ENCODE assay signal across 1 cellular context in the genomic region with DNA sequence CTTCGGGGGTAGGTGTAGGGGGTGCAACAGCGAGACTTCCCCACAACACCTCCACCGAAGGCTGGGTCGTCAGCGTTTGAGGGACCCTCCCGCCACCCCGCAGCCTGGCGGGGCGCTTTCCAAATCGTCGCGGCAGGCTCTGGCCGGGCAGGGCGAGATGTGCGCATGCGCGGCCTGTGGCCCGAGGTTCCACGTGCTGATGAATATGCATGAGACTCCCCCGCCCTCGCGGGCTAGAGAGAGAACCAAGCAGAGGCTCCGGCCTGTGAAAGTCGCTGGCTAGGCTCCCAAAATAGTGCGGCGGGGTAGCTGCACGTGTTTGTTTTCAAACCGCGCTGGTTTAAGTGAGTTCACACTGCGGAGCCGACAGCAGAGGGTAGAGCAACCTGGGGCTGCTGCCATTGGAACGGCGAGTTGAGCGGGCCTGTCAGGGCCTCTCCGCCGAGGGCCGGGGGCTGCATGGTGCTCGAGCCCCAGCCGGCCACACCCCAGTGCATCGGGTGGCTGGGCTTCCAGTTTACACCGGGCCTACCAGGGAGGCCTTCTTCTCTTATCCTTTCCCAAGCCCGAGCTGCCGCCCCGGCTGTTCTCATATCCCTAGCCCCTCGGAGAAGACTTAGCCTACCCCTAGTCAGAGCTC.
TF ChIP-seq lines count a peak whose summit lies in the region.

No MANE protein-coding gene starts in this region.

TF ChIP-seq in HepG2, 621 proteins besides CTCF, POLR2A, EP300 and RAD21:
- TF ChIP-seq ZFX (CRISPR knock-in tag; IDR thresholded peaks at IDR 0.05; ENCODE audit: low read depth), result no peak
- no peak for TF ChIP-seq ZNF329 (CRISPR knock-in tag; IDR thresholded peaks at IDR 0.05; ENCODE audit: low read depth)
- TF ChIP-seq, protein P1, sequence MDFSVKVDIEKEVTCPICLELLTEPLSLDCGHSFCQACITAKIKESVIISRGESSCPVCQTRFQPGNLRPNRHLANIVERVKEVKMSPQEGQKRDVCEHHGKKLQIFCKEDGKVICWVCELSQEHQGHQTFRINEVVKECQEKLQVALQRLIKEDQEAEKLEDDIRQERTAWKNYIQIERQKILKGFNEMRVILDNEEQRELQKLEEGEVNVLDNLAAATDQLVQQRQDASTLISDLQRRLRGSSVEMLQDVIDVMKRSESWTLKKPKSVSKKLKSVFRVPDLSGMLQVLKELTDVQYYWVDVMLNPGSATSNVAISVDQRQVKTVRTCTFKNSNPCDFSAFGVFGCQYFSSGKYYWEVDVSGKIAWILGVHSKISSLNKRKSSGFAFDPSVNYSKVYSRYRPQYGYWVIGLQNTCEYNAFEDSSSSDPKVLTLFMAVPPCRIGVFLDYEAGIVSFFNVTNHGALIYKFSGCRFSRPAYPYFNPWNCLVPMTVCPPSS (IDR thresholded peaks at IDR 0.05), result no peak
- TF ChIP-seq, protein P2, sequence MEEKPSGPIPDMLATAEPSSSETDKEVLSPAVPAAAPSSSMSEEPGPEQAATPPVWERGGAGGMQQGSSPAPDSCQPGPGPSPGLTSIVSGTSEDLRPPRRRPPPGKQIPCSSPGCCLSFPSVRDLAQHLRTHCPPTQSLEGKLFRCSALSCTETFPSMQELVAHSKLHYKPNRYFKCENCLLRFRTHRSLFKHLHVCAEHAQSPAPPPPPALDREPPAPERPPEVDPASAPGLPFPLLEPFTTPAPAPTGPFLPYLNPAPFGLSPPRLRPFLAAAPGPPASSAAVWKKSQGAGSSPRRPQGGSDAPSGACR (CRISPR knock-in tag; IDR thresholded peaks at IDR 0.05), result no peak
- no peak for TF ChIP-seq KDM6A (CRISPR knock-in tag; IDR thresholded peaks at IDR 0.05; ENCODE audit: low read depth)
- TF ChIP-seq, protein P3, sequence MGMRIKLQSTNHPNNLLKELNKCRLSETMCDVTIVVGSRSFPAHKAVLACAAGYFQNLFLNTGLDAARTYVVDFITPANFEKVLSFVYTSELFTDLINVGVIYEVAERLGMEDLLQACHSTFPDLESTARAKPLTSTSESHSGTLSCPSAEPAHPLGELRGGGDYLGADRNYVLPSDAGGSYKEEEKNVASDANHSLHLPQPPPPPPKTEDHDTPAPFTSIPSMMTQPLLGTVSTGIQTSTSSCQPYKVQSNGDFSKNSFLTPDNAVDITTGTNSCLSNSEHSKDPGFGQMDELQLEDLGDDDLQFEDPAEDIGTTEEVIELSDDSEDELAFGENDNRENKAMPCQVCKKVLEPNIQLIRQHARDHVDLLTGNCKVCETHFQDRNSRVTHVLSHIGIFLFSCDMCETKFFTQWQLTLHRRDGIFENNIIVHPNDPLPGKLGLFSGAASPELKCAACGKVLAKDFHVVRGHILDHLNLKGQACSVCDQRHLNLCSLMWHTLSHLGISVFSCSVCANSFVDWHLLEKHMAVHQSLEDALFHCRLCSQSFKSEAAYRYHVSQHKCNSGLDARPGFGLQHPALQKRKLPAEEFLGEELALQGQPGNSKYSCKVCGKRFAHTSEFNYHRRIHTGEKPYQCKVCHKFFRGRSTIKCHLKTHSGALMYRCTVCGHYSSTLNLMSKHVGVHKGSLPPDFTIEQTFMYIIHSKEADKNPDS (CRISPR knock-in tag; IDR thresholded peaks at IDR 0.05), result no peak
- TF ChIP-seq, protein P4, sequence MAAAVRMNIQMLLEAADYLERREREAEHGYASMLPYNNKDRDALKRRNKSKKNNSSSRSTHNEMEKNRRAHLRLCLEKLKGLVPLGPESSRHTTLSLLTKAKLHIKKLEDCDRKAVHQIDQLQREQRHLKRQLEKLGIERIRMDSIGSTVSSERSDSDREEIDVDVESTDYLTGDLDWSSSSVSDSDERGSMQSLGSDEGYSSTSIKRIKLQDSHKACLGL (CRISPR knock-in tag; IDR thresholded peaks at IDR 0.05), result no peak
- TF ChIP-seq, protein P5, sequence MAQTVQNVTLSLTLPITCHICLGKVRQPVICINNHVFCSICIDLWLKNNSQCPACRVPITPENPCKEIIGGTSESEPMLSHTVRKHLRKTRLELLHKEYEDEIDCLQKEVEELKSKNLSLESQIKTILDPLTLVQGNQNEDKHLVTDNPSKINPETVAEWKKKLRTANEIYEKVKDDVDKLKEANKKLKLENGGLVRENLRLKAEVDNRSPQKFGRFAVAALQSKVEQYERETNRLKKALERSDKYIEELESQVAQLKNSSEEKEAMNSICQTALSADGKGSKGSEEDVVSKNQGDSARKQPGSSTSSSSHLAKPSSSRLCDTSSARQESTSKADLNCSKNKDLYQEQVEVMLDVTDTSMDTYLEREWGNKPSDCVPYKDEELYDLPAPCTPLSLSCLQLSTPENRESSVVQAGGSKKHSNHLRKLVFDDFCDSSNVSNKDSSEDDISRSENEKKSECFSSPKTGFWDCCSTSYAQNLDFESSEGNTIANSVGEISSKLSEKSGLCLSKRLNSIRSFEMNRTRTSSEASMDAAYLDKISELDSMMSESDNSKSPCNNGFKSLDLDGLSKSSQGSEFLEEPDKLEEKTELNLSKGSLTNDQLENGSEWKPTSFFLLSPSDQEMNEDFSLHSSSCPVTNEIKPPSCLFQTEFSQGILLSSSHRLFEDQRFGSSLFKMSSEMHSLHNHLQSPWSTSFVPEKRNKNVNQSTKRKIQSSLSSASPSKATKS (CRISPR knock-in tag; IDR thresholded peaks at IDR 0.05), result no peak
- no peak for TF ChIP-seq ZNF224 (CRISPR knock-in tag; IDR thresholded peaks at IDR 0.05)
- TF ChIP-seq SIN3B (IDR thresholded peaks at IDR 0.05; ENCODE audit: low read length), result no peak
- no peak for TF ChIP-seq SP5 (CRISPR knock-in tag; IDR thresholded peaks at IDR 0.05; ENCODE audit: borderline replicate concordance, low read depth)
- no peak for TF ChIP-seq KLF6 (CRISPR knock-in tag; IDR thresholded peaks at IDR 0.05)
- TF ChIP-seq ZNF780A (CRISPR knock-in tag; IDR thresholded peaks at IDR 0.05), result no peak
